ENCODE assay signal across 2 cellular contexts in the genomic region with DNA sequence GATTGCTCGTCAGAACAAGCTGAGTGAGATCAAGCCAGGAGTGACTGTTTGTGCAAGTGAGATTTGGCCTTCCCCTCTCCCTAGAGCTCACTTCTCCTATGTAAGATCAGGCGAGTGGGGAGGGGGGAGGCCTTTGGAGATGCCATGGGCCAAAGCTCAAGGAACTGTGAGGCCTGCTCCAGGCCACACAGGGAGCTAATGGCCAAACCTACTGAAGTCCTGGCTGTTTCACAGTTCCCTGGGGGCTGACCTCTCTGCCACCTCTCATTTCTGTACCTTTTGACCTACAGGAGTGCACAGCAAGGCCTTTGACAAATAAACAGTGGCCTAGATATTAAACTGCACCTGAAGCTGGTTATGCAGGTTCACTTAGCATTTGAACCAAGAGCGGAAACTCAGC.
TF ChIP-seq lines count a peak whose summit lies in the region.

No MANE protein-coding gene starts in this region.

TF ChIP-seq in GM23338, 12 proteins besides CTCF, POLR2A, EP300 and RAD21 (continued from another document):
- TF ChIP-seq, protein P1, sequence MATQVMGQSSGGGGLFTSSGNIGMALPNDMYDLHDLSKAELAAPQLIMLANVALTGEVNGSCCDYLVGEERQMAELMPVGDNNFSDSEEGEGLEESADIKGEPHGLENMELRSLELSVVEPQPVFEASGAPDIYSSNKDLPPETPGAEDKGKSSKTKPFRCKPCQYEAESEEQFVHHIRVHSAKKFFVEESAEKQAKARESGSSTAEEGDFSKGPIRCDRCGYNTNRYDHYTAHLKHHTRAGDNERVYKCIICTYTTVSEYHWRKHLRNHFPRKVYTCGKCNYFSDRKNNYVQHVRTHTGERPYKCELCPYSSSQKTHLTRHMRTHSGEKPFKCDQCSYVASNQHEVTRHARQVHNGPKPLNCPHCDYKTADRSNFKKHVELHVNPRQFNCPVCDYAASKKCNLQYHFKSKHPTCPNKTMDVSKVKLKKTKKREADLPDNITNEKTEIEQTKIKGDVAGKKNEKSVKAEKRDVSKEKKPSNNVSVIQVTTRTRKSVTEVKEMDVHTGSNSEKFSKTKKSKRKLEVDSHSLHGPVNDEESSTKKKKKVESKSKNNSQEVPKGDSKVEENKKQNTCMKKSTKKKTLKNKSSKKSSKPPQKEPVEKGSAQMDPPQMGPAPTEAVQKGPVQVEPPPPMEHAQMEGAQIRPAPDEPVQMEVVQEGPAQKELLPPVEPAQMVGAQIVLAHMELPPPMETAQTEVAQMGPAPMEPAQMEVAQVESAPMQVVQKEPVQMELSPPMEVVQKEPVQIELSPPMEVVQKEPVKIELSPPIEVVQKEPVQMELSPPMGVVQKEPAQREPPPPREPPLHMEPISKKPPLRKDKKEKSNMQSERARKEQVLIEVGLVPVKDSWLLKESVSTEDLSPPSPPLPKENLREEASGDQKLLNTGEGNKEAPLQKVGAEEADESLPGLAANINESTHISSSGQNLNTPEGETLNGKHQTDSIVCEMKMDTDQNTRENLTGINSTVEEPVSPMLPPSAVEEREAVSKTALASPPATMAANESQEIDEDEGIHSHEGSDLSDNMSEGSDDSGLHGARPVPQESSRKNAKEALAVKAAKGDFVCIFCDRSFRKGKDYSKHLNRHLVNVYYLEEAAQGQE (IDR thresholded peaks at IDR 0.05; ENCODE audit: unreplicated experiment): no peak

TF ChIP-seq in HepG2, 621 proteins besides CTCF, POLR2A, EP300 and RAD21 (continued from another document and continues in another):
- TF ChIP-seq, protein P2, sequence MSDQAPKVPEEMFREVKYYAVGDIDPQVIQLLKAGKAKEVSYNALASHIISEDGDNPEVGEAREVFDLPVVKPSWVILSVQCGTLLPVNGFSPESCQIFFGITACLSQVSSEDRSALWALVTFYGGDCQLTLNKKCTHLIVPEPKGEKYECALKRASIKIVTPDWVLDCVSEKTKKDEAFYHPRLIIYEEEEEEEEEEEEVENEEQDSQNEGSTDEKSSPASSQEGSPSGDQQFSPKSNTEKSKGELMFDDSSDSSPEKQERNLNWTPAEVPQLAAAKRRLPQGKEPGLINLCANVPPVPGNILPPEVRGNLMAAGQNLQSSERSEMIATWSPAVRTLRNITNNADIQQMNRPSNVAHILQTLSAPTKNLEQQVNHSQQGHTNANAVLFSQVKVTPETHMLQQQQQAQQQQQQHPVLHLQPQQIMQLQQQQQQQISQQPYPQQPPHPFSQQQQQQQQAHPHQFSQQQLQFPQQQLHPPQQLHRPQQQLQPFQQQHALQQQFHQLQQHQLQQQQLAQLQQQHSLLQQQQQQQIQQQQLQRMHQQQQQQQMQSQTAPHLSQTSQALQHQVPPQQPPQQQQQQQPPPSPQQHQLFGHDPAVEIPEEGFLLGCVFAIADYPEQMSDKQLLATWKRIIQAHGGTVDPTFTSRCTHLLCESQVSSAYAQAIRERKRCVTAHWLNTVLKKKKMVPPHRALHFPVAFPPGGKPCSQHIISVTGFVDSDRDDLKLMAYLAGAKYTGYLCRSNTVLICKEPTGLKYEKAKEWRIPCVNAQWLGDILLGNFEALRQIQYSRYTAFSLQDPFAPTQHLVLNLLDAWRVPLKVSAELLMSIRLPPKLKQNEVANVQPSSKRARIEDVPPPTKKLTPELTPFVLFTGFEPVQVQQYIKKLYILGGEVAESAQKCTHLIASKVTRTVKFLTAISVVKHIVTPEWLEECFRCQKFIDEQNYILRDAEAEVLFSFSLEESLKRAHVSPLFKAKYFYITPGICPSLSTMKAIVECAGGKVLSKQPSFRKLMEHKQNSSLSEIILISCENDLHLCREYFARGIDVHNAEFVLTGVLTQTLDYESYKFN (CRISPR knock-in tag; conservative IDR thresholded peaks at IDR 0.05): peak; percentile 48; the same call in 1 of the 2 replicates
- TF ChIP-seq, protein P3, sequence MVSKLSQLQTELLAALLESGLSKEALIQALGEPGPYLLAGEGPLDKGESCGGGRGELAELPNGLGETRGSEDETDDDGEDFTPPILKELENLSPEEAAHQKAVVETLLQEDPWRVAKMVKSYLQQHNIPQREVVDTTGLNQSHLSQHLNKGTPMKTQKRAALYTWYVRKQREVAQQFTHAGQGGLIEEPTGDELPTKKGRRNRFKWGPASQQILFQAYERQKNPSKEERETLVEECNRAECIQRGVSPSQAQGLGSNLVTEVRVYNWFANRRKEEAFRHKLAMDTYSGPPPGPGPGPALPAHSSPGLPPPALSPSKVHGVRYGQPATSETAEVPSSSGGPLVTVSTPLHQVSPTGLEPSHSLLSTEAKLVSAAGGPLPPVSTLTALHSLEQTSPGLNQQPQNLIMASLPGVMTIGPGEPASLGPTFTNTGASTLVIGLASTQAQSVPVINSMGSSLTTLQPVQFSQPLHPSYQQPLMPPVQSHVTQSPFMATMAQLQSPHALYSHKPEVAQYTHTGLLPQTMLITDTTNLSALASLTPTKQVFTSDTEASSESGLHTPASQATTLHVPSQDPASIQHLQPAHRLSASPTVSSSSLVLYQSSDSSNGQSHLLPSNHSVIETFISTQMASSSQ (IDR thresholded peaks at IDR 0.05; ENCODE audit: low read depth): no peak
- TF ChIP-seq, protein P3 (CRISPR knock-in tag; IDR thresholded peaks at IDR 0.05; ENCODE audit: borderline replicate concordance): no peak
- no peak for TF ChIP-seq U2AF2 (IDR thresholded peaks at IDR 0.05; ENCODE audit: low read depth, low read length)
- TF ChIP-seq IRF2 (CRISPR knock-in tag; IDR thresholded peaks at IDR 0.05): no peak
- TF ChIP-seq NFKB2 (CRISPR knock-in tag; IDR thresholded peaks at IDR 0.05; ENCODE audit: borderline replicate concordance): no peak
- no peak for TF ChIP-seq IKZF4 (CRISPR knock-in tag; IDR thresholded peaks at IDR 0.05; ENCODE audit: borderline replicate concordance, low read depth, not compliant biosample characterization)
- 0 out of 2 replicates have a peak, but pooled peaks have one; percentile 19 for TF ChIP-seq ZKSCAN8 (CRISPR knock-in tag; IDR thresholded peaks at IDR 0.05; ENCODE audit: borderline replicate concordance)
- TF ChIP-seq ZNF263 (CRISPR knock-in tag; IDR thresholded peaks at IDR 0.05): no peak
- TF ChIP-seq PAX8 (CRISPR knock-in tag; IDR thresholded peaks at IDR 0.05; ENCODE audit: borderline replicate concordance): no peak
- 0 out of 2 replicates have a peak, but pooled peaks have one; percentile 33 for TF ChIP-seq CBX5 (CRISPR knock-in tag; IDR thresholded peaks at IDR 0.05; ENCODE audit: borderline replicate concordance)
- TF ChIP-seq ZNF891 (CRISPR knock-in tag; IDR thresholded peaks at IDR 0.05): no peak
- TF ChIP-seq, protein P4, sequence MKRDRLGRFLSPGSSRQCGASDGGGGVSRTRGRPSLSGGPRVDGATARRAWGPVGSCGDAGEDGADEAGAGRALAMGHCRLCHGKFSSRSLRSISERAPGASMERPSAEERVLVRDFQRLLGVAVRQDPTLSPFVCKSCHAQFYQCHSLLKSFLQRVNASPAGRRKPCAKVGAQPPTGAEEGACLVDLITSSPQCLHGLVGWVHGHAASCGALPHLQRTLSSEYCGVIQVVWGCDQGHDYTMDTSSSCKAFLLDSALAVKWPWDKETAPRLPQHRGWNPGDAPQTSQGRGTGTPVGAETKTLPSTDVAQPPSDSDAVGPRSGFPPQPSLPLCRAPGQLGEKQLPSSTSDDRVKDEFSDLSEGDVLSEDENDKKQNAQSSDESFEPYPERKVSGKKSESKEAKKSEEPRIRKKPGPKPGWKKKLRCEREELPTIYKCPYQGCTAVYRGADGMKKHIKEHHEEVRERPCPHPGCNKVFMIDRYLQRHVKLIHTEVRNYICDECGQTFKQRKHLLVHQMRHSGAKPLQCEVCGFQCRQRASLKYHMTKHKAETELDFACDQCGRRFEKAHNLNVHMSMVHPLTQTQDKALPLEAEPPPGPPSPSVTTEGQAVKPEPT (CRISPR knock-in tag; IDR thresholded peaks at IDR 0.05; ENCODE audit: low read depth): no peak
- no peak for TF ChIP-seq PHF8 (CRISPR knock-in tag; IDR thresholded peaks at IDR 0.05)
- peak; percentile 83 for TF ChIP-seq HNF4A (CRISPR knock-in tag; IDR thresholded peaks at IDR 0.05)
- TF ChIP-seq, protein P5, sequence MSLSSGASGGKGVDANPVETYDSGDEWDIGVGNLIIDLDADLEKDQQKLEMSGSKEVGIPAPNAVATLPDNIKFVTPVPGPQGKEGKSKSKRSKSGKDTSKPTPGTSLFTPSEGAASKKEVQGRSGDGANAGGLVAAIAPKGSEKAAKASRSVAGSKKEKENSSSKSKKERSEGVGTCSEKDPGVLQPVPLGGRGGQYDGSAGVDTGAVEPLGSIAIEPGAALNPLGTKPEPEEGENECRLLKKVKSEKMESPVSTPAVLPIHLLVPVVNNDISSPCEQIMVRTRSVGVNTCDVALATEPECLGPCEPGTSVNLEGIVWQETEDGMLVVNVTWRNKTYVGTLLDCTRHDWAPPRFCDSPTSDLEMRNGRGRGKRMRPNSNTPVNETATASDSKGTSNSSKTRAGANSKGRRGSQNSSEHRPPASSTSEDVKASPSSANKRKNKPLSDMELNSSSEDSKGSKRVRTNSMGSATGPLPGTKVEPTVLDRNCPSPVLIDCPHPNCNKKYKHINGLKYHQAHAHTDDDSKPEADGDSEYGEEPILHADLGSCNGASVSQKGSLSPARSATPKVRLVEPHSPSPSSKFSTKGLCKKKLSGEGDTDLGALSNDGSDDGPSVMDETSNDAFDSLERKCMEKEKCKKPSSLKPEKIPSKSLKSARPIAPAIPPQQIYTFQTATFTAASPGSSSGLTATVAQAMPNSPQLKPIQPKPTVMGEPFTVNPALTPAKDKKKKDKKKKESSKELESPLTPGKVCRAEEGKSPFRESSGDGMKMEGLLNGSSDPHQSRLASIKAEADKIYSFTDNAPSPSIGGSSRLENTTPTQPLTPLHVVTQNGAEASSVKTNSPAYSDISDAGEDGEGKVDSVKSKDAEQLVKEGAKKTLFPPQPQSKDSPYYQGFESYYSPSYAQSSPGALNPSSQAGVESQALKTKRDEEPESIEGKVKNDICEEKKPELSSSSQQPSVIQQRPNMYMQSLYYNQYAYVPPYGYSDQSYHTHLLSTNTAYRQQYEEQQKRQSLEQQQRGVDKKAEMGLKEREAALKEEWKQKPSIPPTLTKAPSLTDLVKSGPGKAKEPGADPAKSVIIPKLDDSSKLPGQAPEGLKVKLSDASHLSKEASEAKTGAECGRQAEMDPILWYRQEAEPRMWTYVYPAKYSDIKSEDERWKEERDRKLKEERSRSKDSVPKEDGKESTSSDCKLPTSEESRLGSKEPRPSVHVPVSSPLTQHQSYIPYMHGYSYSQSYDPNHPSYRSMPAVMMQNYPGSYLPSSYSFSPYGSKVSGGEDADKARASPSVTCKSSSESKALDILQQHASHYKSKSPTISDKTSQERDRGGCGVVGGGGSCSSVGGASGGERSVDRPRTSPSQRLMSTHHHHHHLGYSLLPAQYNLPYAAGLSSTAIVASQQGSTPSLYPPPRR (CRISPR knock-in tag; IDR thresholded peaks at IDR 0.05; ENCODE audit: borderline replicate concordance): peak; percentile 72; the same call in 1 of the 2 replicates
- TF ChIP-seq, protein P6, sequence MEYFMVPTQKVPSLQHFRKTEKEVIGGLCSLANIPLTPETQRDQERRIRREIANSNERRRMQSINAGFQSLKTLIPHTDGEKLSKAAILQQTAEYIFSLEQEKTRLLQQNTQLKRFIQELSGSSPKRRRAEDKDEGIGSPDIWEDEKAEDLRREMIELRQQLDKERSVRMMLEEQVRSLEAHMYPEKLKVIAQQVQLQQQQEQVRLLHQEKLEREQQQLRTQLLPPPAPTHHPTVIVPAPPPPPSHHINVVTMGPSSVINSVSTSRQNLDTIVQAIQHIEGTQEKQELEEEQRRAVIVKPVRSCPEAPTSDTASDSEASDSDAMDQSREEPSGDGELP (IDR thresholded peaks at IDR 0.05; ENCODE audit: borderline replicate concordance, low read depth): no peak
- peak in 1 of 2 experiments; percentile 41; a peak in 1 of 4 replicates for TF ChIP-seq NR2F1 (CRISPR knock-in tag; IDR thresholded peaks at IDR 0.05)
- TF ChIP-seq SP2 (CRISPR knock-in tag; IDR thresholded peaks at IDR 0.05): no peak
- TF ChIP-seq, protein P7, sequence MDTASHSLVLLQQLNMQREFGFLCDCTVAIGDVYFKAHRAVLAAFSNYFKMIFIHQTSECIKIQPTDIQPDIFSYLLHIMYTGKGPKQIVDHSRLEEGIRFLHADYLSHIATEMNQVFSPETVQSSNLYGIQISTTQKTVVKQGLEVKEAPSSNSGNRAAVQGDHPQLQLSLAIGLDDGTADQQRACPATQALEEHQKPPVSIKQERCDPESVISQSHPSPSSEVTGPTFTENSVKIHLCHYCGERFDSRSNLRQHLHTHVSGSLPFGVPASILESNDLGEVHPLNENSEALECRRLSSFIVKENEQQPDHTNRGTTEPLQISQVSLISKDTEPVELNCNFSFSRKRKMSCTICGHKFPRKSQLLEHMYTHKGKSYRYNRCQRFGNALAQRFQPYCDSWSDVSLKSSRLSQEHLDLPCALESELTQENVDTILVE (CRISPR knock-in tag; IDR thresholded peaks at IDR 0.05): 0 out of 2 replicates have a peak, but pooled peaks have one; percentile 17
- TF ChIP-seq, protein P8, sequence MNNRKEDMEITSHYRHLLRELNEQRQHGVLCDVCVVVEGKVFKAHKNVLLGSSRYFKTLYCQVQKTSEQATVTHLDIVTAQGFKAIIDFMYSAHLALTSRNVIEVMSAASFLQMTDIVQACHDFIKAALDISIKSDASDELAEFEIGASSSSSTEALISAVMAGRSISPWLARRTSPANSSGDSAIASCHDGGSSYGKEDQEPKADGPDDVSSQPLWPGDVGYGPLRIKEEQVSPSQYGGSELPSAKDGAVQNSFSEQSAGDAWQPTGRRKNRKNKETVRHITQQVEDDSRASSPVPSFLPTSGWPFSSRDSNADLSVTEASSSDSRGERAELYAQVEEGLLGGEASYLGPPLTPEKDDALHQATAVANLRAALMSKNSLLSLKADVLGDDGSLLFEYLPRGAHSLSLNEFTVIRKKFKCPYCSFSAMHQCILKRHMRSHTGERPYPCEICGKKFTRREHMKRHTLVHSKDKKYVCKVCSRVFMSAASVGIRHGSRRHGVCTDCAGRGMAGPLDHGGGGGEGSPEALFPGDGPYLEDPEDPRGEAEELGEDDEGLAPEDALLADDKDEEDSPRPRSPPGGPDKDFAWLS (CRISPR knock-in tag; IDR thresholded peaks at IDR 0.05; ENCODE audit: borderline replicate concordance): no peak
- TF ChIP-seq FOXA3 (CRISPR knock-in tag; IDR thresholded peaks at IDR 0.05): no peak; the same call in 1 of the 2 replicates
- TF ChIP-seq ZNF644 (CRISPR knock-in tag; IDR thresholded peaks at IDR 0.05; ENCODE audit: low read depth): 0 out of 2 replicates have a peak, but pooled peaks have one; percentile 7
- no peak for TF ChIP-seq ZNF556 (CRISPR knock-in tag; IDR thresholded peaks at IDR 0.05; ENCODE audit: borderline replicate concordance)
- no peak for TF ChIP-seq NFATC3 (CRISPR knock-in tag; IDR thresholded peaks at IDR 0.05)
- no peak for TF ChIP-seq SALL2 (CRISPR knock-in tag; IDR thresholded peaks at IDR 0.05)
- no peak for TF ChIP-seq ZNF761 (CRISPR knock-in tag; conservative IDR thresholded peaks at IDR 0.05)
- TF ChIP-seq PHF5A (CRISPR knock-in tag; IDR thresholded peaks at IDR 0.05; ENCODE audit: low read depth, unreplicated experiment): no peak
